ENCODE assay signal across 8 cellular contexts in genomic region chr6:26550250-26550993, GRCh38. TPM values are rescaled to one million over a fixed set of nuclear protein-coding genes. Genes with fewer than 3 reads are reported as not detected.
DNase-seq lines count a peak whose midpoint lies in the region; ATAC-seq and TF ChIP-seq lines count a peak whose summit lies in the region.

No MANE protein-coding gene starts in this region.

- ATAC-seq in HG03039 (IDR thresholded peaks at IDR 0.05; ENCODE audit: unreplicated experiment) (no peak), GM18511 (IDR thresholded peaks at IDR 0.05; ENCODE audit: unreplicated experiment) (no peak)

- TF ChIP-seq CTCF in AG10803 (conservative IDR thresholded peaks at IDR 0.05; ENCODE audit: low read length): no peak; the same call in 1 of the 2 replicates
- TF ChIP-seq CTCF in GM20000 (IDR thresholded peaks at IDR 0.05; ENCODE audit: extremely low read depth, missing control alignments): no peak
- no peak for TF ChIP-seq CTCF in fibroblast of villous mesenchyme (IDR thresholded peaks at IDR 0.05; ENCODE audit: insufficient read depth, low read depth, low read length)
- TF ChIP-seq CTCF in neutrophil (IDR thresholded peaks at IDR 0.05): no peak

- H3K27me3 ChIP-seq in neutrophil: peaks cover 36% of the 10 kb centered on the region

- no peaks in the 10 kb centered on the region for H3K9me3 ChIP-seq in neutrophil

- H3K4me3 ChIP-seq in AG10803 (ENCODE audit: low read length) (peak overlapping the region; percentile 62), fibroblast of villous mesenchyme (ENCODE audit: low read depth, low read length) (peak overlapping the region; percentile 61), neutrophil (ENCODE audit: low read depth in 1 of 2, low read length in 1 of 2) (peak overlapping the region; percentile 62 to 63)

- no peak overlapping the region for H3K27ac ChIP-seq in neutrophil

- peaks cover 9% of the 10 kb centered on the region for H3K36me3 ChIP-seq in neutrophil

- peaks cover 35 to 36% of the 10 kb centered on the region in 2 experiments for H3K4me1 ChIP-seq in neutrophil (ENCODE audit: control insufficient read depth in 1 of 2, insufficient read depth in 1 of 2, low read depth in 1 of 2, low read length in 1 of 2)

- peak; percentile 40 for DNase-seq in AG10803 (ENCODE audit: low read depth)
- peak; percentile 59 for DNase-seq in GM20000 (ENCODE audit: low spot score)
- peak; percentile 92 for DNase-seq in NCI-H82 (lab: John Stamatoyannopoulos, UW)
- peak; percentile 56 for DNase-seq in activated T-cell treated with anti-CD3 and anti-CD28 coated beads for 48 hours (ENCODE audit: low read depth)
- DNase-seq in fibroblast of villous mesenchyme (ENCODE audit: low read depth): peak; percentile 38

RNA-seq across cellular contexts. Expression of gene HMGN4, which starts 12.3 kb away (rescaled TPM):
- 74.1 and 85.1 TPM in 2 replicates for total RNA-seq in fibroblast of villous mesenchyme

RNA-seq across cellular contexts. Expression of gene ABT1, which starts 46.3 kb away (rescaled TPM):
- 14.5 and 16.4 TPM in 2 replicates for total RNA-seq in fibroblast of villous mesenchyme

RNA-seq across cellular contexts. Expression of gene BTN1A1, which starts 50.3 kb away (rescaled TPM):
- total RNA-seq in fibroblast of villous mesenchyme: not detected in 2 replicates

Comparison
In these comparisons a context has a peak if more than half of its experiments do, and no peak if none do; other contexts are left out.
1. DNase-seq: peak in every context shown above with its lines; median percentile 92 in NCI-H82; 59 in GM20000; 56 in activated T-cell treated with anti-CD3 and anti-CD28 coated beads for 48 hours; 40 in AG10803; 38 in fibroblast of villous mesenchyme.